In the genomic region with DNA sequence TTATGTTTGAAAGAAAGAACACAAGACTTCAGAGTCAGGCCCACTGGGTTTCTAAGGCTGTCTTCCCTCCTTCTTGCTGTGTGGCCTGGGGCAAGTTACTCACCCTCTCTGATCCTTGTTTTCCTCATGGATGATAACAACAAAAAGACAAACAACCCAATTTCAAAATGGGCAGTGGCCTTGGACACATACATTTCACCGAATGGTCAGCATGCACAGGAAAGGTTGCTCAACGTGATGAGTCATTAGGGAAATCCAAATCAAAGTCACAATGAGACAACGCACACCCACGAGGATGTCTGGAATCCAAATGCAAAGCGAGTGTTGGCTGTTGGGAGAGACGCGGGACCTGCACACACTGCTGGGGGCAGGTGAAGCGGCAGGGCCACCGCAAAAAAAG, we compare ENCODE assay signal across 15 cellular contexts. TPM values are rescaled to one million over a fixed set of nuclear protein-coding genes. Genes with fewer than 3 reads are reported as not detected.
DNase-seq lines count a peak whose midpoint lies in the region; ATAC-seq and TF ChIP-seq lines count a peak whose summit lies in the region.
"Had no signal": no experiment of that assay in that cellular context is flagged by ENCODE, and none has a peak within 500 bp of the region (broad histone marks: within the 10 kb centered on the region; RNA-seq: fewer than 3 reads in every experiment).

No MANE protein-coding gene starts in this region.

- no peak overlapping the region for H3K23ac ChIP-seq in neuronal stem cell (ENCODE audit: low read depth, low read length, poor library complexity)

- DNase-seq in ELR (ENCODE audit: low read depth) (peak; percentile 41), NCI-H226 (peak; percentile 21), choroid plexus epithelial cell (ENCODE audit: low read depth) (peak; percentile 52), neuronal stem cell (ENCODE audit: low spot score) (no peak)
- DNase-seq: CD8-positive, alpha-beta T cell; DND-41; H7; NCI-H146; NCI-H446; NCI-H748 treated with DMSO at 0.1 percent for 48 hours; SHP77 had no signal

- H3K9me3 ChIP-seq in neuronal stem cell (replicated peaks in 1 of 2; ENCODE audit: control insufficient read depth in 2 of 2, insufficient read depth in 1 of 2, low read depth in 1 of 2, low read length in 2 of 2), result no peaks in the 10 kb centered on the region

- H3K27ac ChIP-seq in neuronal stem cell (replicated peaks; ENCODE audit: low read length), result no peak overlapping the region

- no peak overlapping the region for H3K4me2 ChIP-seq in neuronal stem cell (ENCODE audit: insufficient read depth, low read length, poor library complexity, severe bottlenecking)

- H3K9ac ChIP-seq in neuronal stem cell (ENCODE audit: low read depth, low read length, poor library complexity), result no peak overlapping the region

- H2AK5ac ChIP-seq in neuronal stem cell (ENCODE audit: low read depth, low read length), result no peak overlapping the region

- no peak overlapping the region for H3K14ac ChIP-seq in neuronal stem cell (ENCODE audit: low read length)

- WGBS in neuronal stem cell (ENCODE audit: extremely low coverage in 2 of 2, insufficient read length in 2 of 2, insufficient replicate concordance in 1 of 2), 2 donors, result no CpG with 5 or more reads among the region's 9 CpGs

- no peak overlapping the region for H2AFZ ChIP-seq in neuronal stem cell (ENCODE audit: low read length)

- no peak overlapping the region for H4K91ac ChIP-seq in neuronal stem cell (ENCODE audit: low read depth, low read length, poor library complexity)

- ATAC-seq in GM21619 (IDR thresholded peaks at IDR 0.05; ENCODE audit: unreplicated experiment) (no peak), GM18868 (IDR thresholded peaks at IDR 0.05; ENCODE audit: unreplicated experiment) (no peak), GM18498 (IDR thresholded peaks at IDR 0.05; ENCODE audit: unreplicated experiment) (no peak)
- ATAC-seq: CD8-positive, alpha-beta T cell; Panc1 had no signal

- peaks cover 0 to 24% (median 0%) of the 10 kb centered on the region in 3 experiments for H3K27me3 ChIP-seq in neuronal stem cell (ENCODE audit: control insufficient read depth in 3 of 3, insufficient read depth in 3 of 3, low read depth in 1 of 3, low read length in 3 of 3)

- H2BK5ac ChIP-seq in neuronal stem cell (ENCODE audit: low read length), result peak overlapping the region; percentile 39

- no peak for TF ChIP-seq CTCF in choroid plexus epithelial cell (conservative IDR thresholded peaks at IDR 0.05; ENCODE audit: low read depth, low read length)

- H2BK15ac ChIP-seq in neuronal stem cell (ENCODE audit: low read length), result no peak overlapping the region

- H3K18ac ChIP-seq in neuronal stem cell (ENCODE audit: low read length), result no peak overlapping the region

- no peak overlapping the region for H3K4ac ChIP-seq in neuronal stem cell (ENCODE audit: low read length)

- no peaks in the 10 kb centered on the region for H3K36me3 ChIP-seq in neuronal stem cell (replicated peaks in 1 of 2; ENCODE audit: control insufficient read depth in 2 of 2, insufficient read depth in 2 of 2, low read length in 2 of 2)

- H4K8ac ChIP-seq in neuronal stem cell (ENCODE audit: low read depth, low read length), result no peak overlapping the region

- H3K4me1 ChIP-seq in neuronal stem cell (ENCODE audit: control insufficient read depth in 2 of 2, insufficient read depth in 1 of 2, low read depth in 1 of 2, low read length in 2 of 2), result peaks cover 0 to under 1% of the 10 kb centered on the region in 2 donors

- H2BK12ac ChIP-seq in neuronal stem cell (ENCODE audit: low read length), result no peak overlapping the region

- H2BK120ac ChIP-seq in neuronal stem cell (ENCODE audit: low read depth, low read length), result no peak overlapping the region

- no peaks in the 10 kb centered on the region for H3K79me1 ChIP-seq in neuronal stem cell (ENCODE audit: low read depth, low read length)

- H3K4me3 ChIP-seq in choroid plexus epithelial cell (ENCODE audit: low read depth, low read length) (no peak overlapping the region), neuronal stem cell (ENCODE audit: low read length in 2 of 2) (no peak overlapping the region)

RNA-seq across cellular contexts. Expression of gene PPP2R2C, which starts 50.8 kb away (rescaled TPM):
- polyA plus RNA-seq in neuronal stem cell (2013, experiment 1 of 2), result 3.3 TPM
- polyA plus RNA-seq in neuronal stem cell (2013, experiment 2 of 2), result 3.1 TPM

RNA-seq across cellular contexts. Expression of gene MAN2B2, which starts 51.7 kb away (rescaled TPM):
- 3.9 TPM for polyA plus RNA-seq in neuronal stem cell (2013, experiment 1 of 2)
- polyA plus RNA-seq in neuronal stem cell (2013, experiment 2 of 2), result 4.0 TPM
